In the genomic region with DNA sequence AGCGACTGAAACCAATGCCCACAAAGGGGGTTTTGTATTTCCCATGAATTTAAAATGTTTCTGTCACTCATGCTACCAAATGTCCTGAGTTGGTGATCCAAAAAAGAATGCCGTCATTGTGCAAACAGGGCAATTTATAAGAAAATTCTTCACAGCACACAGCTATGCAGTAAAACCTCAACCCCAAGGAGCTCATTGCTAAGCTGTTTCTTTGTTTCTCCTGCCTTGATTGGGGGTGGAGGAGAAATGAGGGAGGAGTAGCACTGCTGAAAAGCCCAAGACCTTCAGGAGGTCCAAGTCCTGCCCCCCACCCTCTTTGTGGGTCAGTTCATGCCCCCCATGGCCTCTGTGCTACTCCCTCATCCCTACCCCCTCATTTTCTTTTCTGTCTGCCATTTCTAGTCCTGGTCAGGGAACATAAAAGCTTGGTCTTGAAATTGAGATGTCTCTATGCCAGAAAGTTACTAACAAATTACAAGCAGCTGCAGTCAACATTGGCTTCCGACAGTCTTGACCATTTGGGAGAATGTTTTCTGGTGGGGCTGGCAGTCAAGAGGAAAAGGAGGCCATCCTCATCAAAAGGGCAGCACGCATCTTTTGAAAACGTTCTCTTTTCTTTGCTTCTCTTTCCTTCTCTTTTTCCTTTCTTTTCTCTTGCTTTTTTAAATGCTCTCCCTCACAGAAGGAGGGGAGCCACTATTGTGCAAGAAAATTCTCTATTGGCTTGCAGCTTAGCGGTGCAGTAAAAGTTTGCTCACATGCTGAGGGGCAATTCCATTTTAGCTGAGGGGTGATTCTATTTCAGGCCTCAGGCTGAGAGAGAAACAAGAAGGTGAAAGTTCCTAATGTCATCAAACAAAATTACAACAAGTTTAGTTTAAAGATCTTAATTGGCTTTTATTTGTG, we compare ENCODE assay signal across 14 cellular contexts.
DNase-seq lines count a peak whose midpoint lies in the region; ATAC-seq and TF ChIP-seq lines count a peak whose summit lies in the region.
"Had no signal": no experiment of that assay in that cellular context is flagged by ENCODE, and none has a peak within 500 bp of the region (broad histone marks: within the 10 kb centered on the region; RNA-seq: fewer than 3 reads in every experiment).

No MANE protein-coding gene starts in this region.

- no peak overlapping the region for H3K9ac ChIP-seq in endocrine pancreas (ENCODE audit: control insufficient read depth, insufficient read depth, low read length)

- H3K9me3 ChIP-seq in endocrine pancreas (ENCODE audit: control insufficient read depth, low read length), result no peaks in the 10 kb centered on the region
- H3K9me3 ChIP-seq: breast epithelium had no signal

- DNase-seq in EH (ENCODE audit: low read depth), result peak; percentile 57
- DNase-seq in MV-4-11 (lab: John Stamatoyannopoulos, UW), result peak; percentile 64
- no peak for DNase-seq in neural crest cell (ENCODE audit: low read depth, low spot score)
- no peak for DNase-seq in NCI-H446 (lab: John Stamatoyannopoulos, UW)
- no peak for DNase-seq in NCI-H1105 treated with DMSO at 0.1 percent for 48 hours (lab: John Stamatoyannopoulos, UW)
- DNase-seq in activated naive CD4-positive, alpha-beta T cell treated with anti-CD3 and anti-CD28 coated beads for 36 hours, result no peak
- DNase-seq: activated T-cell treated with anti-CD3 and anti-CD28 coated beads for 4 hours, GDM1, NCI-H1092 treated with DMSO at 0.1 percent for 48 hours, NCI-H524 treated with DMSO at 0.1 percent for 48 hours had no signal

- no peaks in the 10 kb centered on the region for H3K36me3 ChIP-seq in endocrine pancreas (ENCODE audit: control insufficient read depth, insufficient read depth, low read length)
- H3K36me3 ChIP-seq: breast epithelium had no signal

- H3K27me3 ChIP-seq in endocrine pancreas (ENCODE audit: control insufficient read depth, insufficient read depth, low read length), result no peaks in the 10 kb centered on the region
- H3K27me3 ChIP-seq: breast epithelium had no signal

- H3K9me3 Mint-ChIP-seq in neural crest cell, result peaks cover 10% of the 10 kb centered on the region
- H3K9me3 Mint-ChIP-seq in activated naive CD4-positive, alpha-beta T cell treated with anti-CD3 and anti-CD28 coated beads for 36 hours, result no peaks in the 10 kb centered on the region

- H3K36me3 Mint-ChIP-seq in neural crest cell (ENCODE audit: low read depth), result no peaks in the 10 kb centered on the region
- H3K36me3 Mint-ChIP-seq in activated naive CD4-positive, alpha-beta T cell treated with anti-CD3 and anti-CD28 coated beads for 36 hours (ENCODE audit: low read depth), result no peaks in the 10 kb centered on the region

- intact Hi-C loops in activated naive CD4-positive, alpha-beta T cell treated with anti-CD3 and anti-CD28 coated beads for 36 hours (cut with micrococcal nuclease), result no loop called here

- H3K4me3 ChIP-seq in endocrine pancreas (ENCODE audit: control insufficient read depth, insufficient read depth, low read length), result peak overlapping the region; percentile 60
- H3K4me3 ChIP-seq: breast epithelium, SK-N-MC had no signal

- peaks cover under 1% of the 10 kb centered on the region for H3K4me1 ChIP-seq in endocrine pancreas (ENCODE audit: control insufficient read depth, insufficient read depth, low read length)

- H3K4me3 Mint-ChIP-seq in neural crest cell, result no peak overlapping the region
- H3K4me3 Mint-ChIP-seq in activated naive CD4-positive, alpha-beta T cell treated with anti-CD3 and anti-CD28 coated beads for 36 hours, result no peak overlapping the region

- peaks cover 37% of the 10 kb centered on the region for H3K4me1 Mint-ChIP-seq in neural crest cell
- peaks cover 4% of the 10 kb centered on the region for H3K4me1 Mint-ChIP-seq in activated naive CD4-positive, alpha-beta T cell treated with anti-CD3 and anti-CD28 coated beads for 36 hours (ENCODE audit: low read depth)

- no peak for ATAC-seq in HG02571 (IDR thresholded peaks at IDR 0.05; ENCODE audit: unreplicated experiment)

- peak overlapping the region; percentile 29 for H3K27ac Mint-ChIP-seq in neural crest cell (ENCODE audit: unreplicated experiment)
- H3K27ac Mint-ChIP-seq in activated naive CD4-positive, alpha-beta T cell treated with anti-CD3 and anti-CD28 coated beads for 36 hours, result no peak overlapping the region

- H3K27me3 Mint-ChIP-seq in neural crest cell (ENCODE audit: low read depth), result no peaks in the 10 kb centered on the region
- no peaks in the 10 kb centered on the region for H3K27me3 Mint-ChIP-seq in activated naive CD4-positive, alpha-beta T cell treated with anti-CD3 and anti-CD28 coated beads for 36 hours (ENCODE audit: low read depth)

- no peak for TF ChIP-seq CTCF in neural crest cell (conservative IDR thresholded peaks at IDR 0.05)

- CTCF ChIA-PET in activated naive CD4-positive, alpha-beta T cell treated with anti-CD3 and anti-CD28 coated beads for 36 hours (lab: Charles Lee), result interaction anchor here (0.5 to 1.3 kb wide), 5 partner anchors 27 to 112 kb away, joined by 3 to 4 read pairs (median 3); no protein-coding TSS in a partner anchor

Comparison
In these comparisons a context has a peak if more than half of its experiments do, and no peak if none do; other contexts are left out.
1. DNase-seq: peak in EH (single experiment) and MV-4-11 (single experiment); none in neural crest cell (single experiment), NCI-H446 (0 of 2), NCI-H1105 treated with DMSO at 0.1 percent for 48 hours (single experiment) and activated naive CD4-positive, alpha-beta T cell treated with anti-CD3 and anti-CD28 coated beads for 36 hours (single experiment).